In genomic region chr14:23099212-23099861, GRCh38 we compare ENCODE assay signal across 1 cellular context.
TF ChIP-seq lines count a peak whose summit lies in the region.

No MANE protein-coding gene starts in this region.

TF ChIP-seq in HepG2, 621 proteins besides CTCF, POLR2A, EP300 and RAD21:
- TF ChIP-seq HNRNPH1 (optimal IDR thresholded peaks at IDR 0.05; ENCODE audit: low read depth, low read length) (no peak), SRF (IDR thresholded peaks at IDR 0.05; ENCODE audit: low read depth, low read length) (no peak), ZNF557 (CRISPR knock-in tag; IDR thresholded peaks at IDR 0.05) (no peak), RBM22 (optimal IDR thresholded peaks at IDR 0.05; ENCODE audit: low read length) (peak; percentile 84), U2AF2 (IDR thresholded peaks at IDR 0.05; ENCODE audit: low read depth, low read length) (no peak), ZFP41 (CRISPR knock-in tag; IDR thresholded peaks at IDR 0.05; ENCODE audit: borderline replicate concordance) (no peak), ARNT2 (CRISPR knock-in tag; IDR thresholded peaks at IDR 0.05; ENCODE audit: low read depth) (no peak), ZC3H4 (CRISPR knock-in tag; IDR thresholded peaks at IDR 0.05; ENCODE audit: borderline replicate concordance) (no peak), ZNF264 (CRISPR knock-in tag; IDR thresholded peaks at IDR 0.05) (no peak), ZNF850 (CRISPR knock-in tag; conservative IDR thresholded peaks at IDR 0.05) (no peak), CHD4 (IDR thresholded peaks at IDR 0.05; ENCODE audit: borderline replicate concordance, low read length) (no peak), MIXL1 (CRISPR knock-in tag; IDR thresholded peaks at IDR 0.05) (no peak), LBX2 (CRISPR knock-in tag; IDR thresholded peaks at IDR 0.05; ENCODE audit: borderline replicate concordance) (0 out of 2 replicates have a peak, but pooled peaks have one; percentile 48), POLR2G (IDR thresholded peaks at IDR 0.05; ENCODE audit: low read depth, low read length) (peak; percentile 47; the same call in 1 of the 2 replicates), ZNF775 (CRISPR knock-in tag; IDR thresholded peaks at IDR 0.05; ENCODE audit: borderline replicate concordance) (no peak), ZNF776 (CRISPR knock-in tag; IDR thresholded peaks at IDR 0.05) (no peak)
